Comparison of ENCODE assay signal across 11 cellular contexts in genomic region chr1:14626869-14627607, GRCh38. TPM values are rescaled to one million over a fixed set of nuclear protein-coding genes. Genes with fewer than 3 reads are reported as not detected.
DNase-seq lines count a peak whose midpoint lies in the region; ATAC-seq, FAIRE-seq and TF ChIP-seq lines count a peak whose summit lies in the region.
"Had no signal": no experiment of that assay in that cellular context is flagged by ENCODE, and none has a peak within 500 bp of the region (broad histone marks: within the 10 kb centered on the region; RNA-seq: fewer than 3 reads in every experiment).

No MANE protein-coding gene starts in this region.

- no peak overlapping the region for H3K9ac ChIP-seq in keratinocyte (ENCODE audit: control insufficient read depth, extremely low read depth, insufficient read depth, low read length)

- H3K9me3 ChIP-seq in body of pancreas: no peaks in the 10 kb centered on the region
- H3K9me3 ChIP-seq in keratinocyte (ENCODE audit: control insufficient read depth, low read depth, low read length): no peaks in the 10 kb centered on the region

- H3K36me3 ChIP-seq in body of pancreas (replicated peaks in 1 of 2; ENCODE audit: insufficient read depth in 1 of 2, low read depth in 2 of 2) (no peaks in the 10 kb centered on the region), keratinocyte (ENCODE audit: control insufficient read depth in 2 of 2, extremely low read depth in 1 of 2, insufficient read depth in 2 of 2, low read length in 2 of 2) (no peaks in the 10 kb centered on the region)

- 68 to 75% methylated on average over 11 of the region's 11 CpGs for WGBS in body of pancreas, 2 donors

- no peak overlapping the region for H3K27ac ChIP-seq in body of pancreas
- H3K27ac ChIP-seq in keratinocyte (ENCODE audit: control insufficient read depth, insufficient read depth, low read length): no peak overlapping the region
- H3K27ac ChIP-seq in substantia nigra (ENCODE audit: low read depth, low read length, poor library complexity, severe bottlenecking): peak overlapping the region; percentile 83

- no peak for TF ChIP-seq POLR2A in body of pancreas (IDR thresholded peaks at IDR 0.05)

- TF ChIP-seq CTCF in body of pancreas (IDR thresholded peaks at IDR 0.05) (no peak), keratinocyte (optimal IDR thresholded peaks at IDR 0.05 in 1 of 3, IDR thresholded peaks at IDR 0.05 in 1 of 3, conservative IDR thresholded peaks at IDR 0.05 in 1 of 3; ENCODE audit: extremely low read depth in 1 of 3, insufficient read depth in 2 of 3, low read length in 3 of 3) (no peak)

- FAIRE-seq in keratinocyte (lab: Jason Lieb, UNC): peak; percentile 44
- FAIRE-seq: frontal cortex, G401.6 had no signal

- intact Hi-C loops in body of pancreas (cut with DNase I): no loop called here

- dilution Hi-C loops in keratinocyte (cut with MboI; ENCODE audit: extremely low pct_ligation_motif_present, low sequenced_read_pairs): no loop called here

- no peak overlapping the region for H3K4me2 ChIP-seq in keratinocyte (ENCODE audit: control insufficient read depth, extremely low read depth, insufficient read depth, low read depth, low read length)

- no peaks in the 10 kb centered on the region for H4K20me1 ChIP-seq in keratinocyte (ENCODE audit: control insufficient read depth, extremely low read depth, insufficient read depth, low read length)

- H3K4me1 ChIP-seq in body of pancreas (no peaks in the 10 kb centered on the region), keratinocyte (ENCODE audit: control insufficient read depth, extremely low read depth, insufficient read depth, low read length) (peaks cover 6% of the 10 kb centered on the region)

- no peak for ATAC-seq in body of pancreas
- no peak for ATAC-seq in HG03039 (IDR thresholded peaks at IDR 0.05; ENCODE audit: unreplicated experiment)
- no peak for ATAC-seq in HG02973 (IDR thresholded peaks at IDR 0.05; ENCODE audit: unreplicated experiment)

- DNase-seq in NCI-H2196 treated with DMSO at 0.1 percent for 48 hours (lab: John Stamatoyannopoulos, UW; ENCODE audit: unreplicated experiment) (peak; percentile 10), body of pancreas (peak; percentile 12 to 28 (median 14)), keratinocyte (ENCODE audit: low read depth, low spot score) (no peak), substantia nigra (lab: John Stamatoyannopoulos, UW) (peak in 14 of 49 donors; percentile 10 to 53 (median 22)), DMS53 treated with DMSO at 0.1 percent for 48 hours (lab: John Stamatoyannopoulos, UW; ENCODE audit: unreplicated experiment) (no peak)
- DNase-seq: activated T-cell treated with anti-CD3 and anti-CD28 coated beads for 4 hours, H9 had no signal

- no peaks in the 10 kb centered on the region for H3K9me1 ChIP-seq in keratinocyte (ENCODE audit: control insufficient read depth, extremely low read depth, insufficient read depth, low read length)

- H2AFZ ChIP-seq in keratinocyte (ENCODE audit: control insufficient read depth, low read length): no peak overlapping the region

- no peaks in the 10 kb centered on the region for H3K79me2 ChIP-seq in keratinocyte (ENCODE audit: control insufficient read depth, insufficient read depth, low read length)

- H3K4me3 ChIP-seq in body of pancreas (no peak overlapping the region), keratinocyte (ENCODE audit: control insufficient read depth in 2 of 3, extremely low read depth in 1 of 3, insufficient read depth in 2 of 3, low read depth in 1 of 3, low read length in 3 of 3) (no peak overlapping the region)

- no peaks in the 10 kb centered on the region for H3K27me3 ChIP-seq in body of pancreas
- H3K27me3 ChIP-seq in keratinocyte (ENCODE audit: control insufficient read depth, extremely low read depth, insufficient read depth, low read length): no peaks in the 10 kb centered on the region

RNA-seq across cellular contexts. Expression of gene KAZN, which starts 28.6 kb away (rescaled TPM):
- total RNA-seq in body of pancreas: 10 to 100 TPM in 1 of 2 donors, 1 to 10 TPM in 1; 3.4 to 12.2 TPM
- 4.2 to 5.9 TPM (median 5.8 TPM) in 3 replicates for polyA plus RNA-seq in keratinocyte
- 7.5 TPM for polyA plus RNA-seq in keratinocyte (2011; ENCODE audit: low read depth)
- 7.2 and 8.9 TPM in 2 replicates for polyA plus RNA-seq in keratinocyte (2011; cell fraction: cytosol; rRNA removed)
- polyA plus RNA-seq in keratinocyte (2011; cell fraction: nucleus; rRNA removed): 14.4 and 17.4 TPM in 2 replicates
- polyA plus RNA-seq in keratinocyte (2012; ENCODE audit: low replicate concordance): 11.8 and 15.5 TPM in 2 replicates
- 5.3 to 7.0 TPM (median 6.8 TPM) in 3 replicates for polyA minus RNA-seq in keratinocyte
- polyA minus RNA-seq in keratinocyte (2011; cell fraction: cytosol; rRNA and poly(A)+ RNA removed): 9.4 TPM
- 6.6 and 10.1 TPM in 2 replicates for polyA minus RNA-seq in keratinocyte (2011; cell fraction: nucleus; rRNA and poly(A)+ RNA removed)

Comparison
In these comparisons a context has a peak if more than half of its experiments do, and no peak if none do; other contexts are left out.
1. DNase-seq: peak in NCI-H2196 treated with DMSO at 0.1 percent for 48 hours (single experiment) and body of pancreas (4 of 4); none in keratinocyte (single experiment) and DMS53 treated with DMSO at 0.1 percent for 48 hours (single experiment).